In genomic region chr16:57892041-57892440, GRCh38 we compare ENCODE assay signal across 15 cellular contexts.
DNase-seq lines count a peak whose midpoint lies in the region; ATAC-seq and TF ChIP-seq lines count a peak whose summit lies in the region.
"Had no signal": no experiment of that assay in that cellular context is flagged by ENCODE, and none has a peak within 500 bp of the region (broad histone marks: within the 10 kb centered on the region; RNA-seq: fewer than 3 reads in every experiment).

No MANE protein-coding gene starts in this region.

- H3K36me3 Mint-ChIP-seq in stimulated activated memory B cell treated with anti-CD40 and anti-IgM and Interleukin-4, amounts not matched to agents 10 μg/mL and 1 μg/mL and 100 μg/mL, for 72 hours, result no peaks in the 10 kb centered on the region
- H3K36me3 Mint-ChIP-seq in activated T-helper 17 cell treated with anti-CD3 and anti-CD28 coated beads, Interleukin-2, amount 50 U/mL, for 72 hours (ENCODE audit: low read depth), result no peaks in the 10 kb centered on the region

- H3K4me1 Mint-ChIP-seq in stimulated activated memory B cell treated with anti-CD40 and anti-IgM and Interleukin-4, amounts not matched to agents 10 μg/mL and 1 μg/mL and 100 μg/mL, for 72 hours, result peaks cover 13% of the 10 kb centered on the region
- no peaks in the 10 kb centered on the region for H3K4me1 Mint-ChIP-seq in activated T-helper 17 cell treated with anti-CD3 and anti-CD28 coated beads, Interleukin-2, amount 50 U/mL, for 72 hours

- intact Hi-C loops in spleen (cut with DNase I; ENCODE audit: low total_unique reads), result no loop called here

- no peak overlapping the region for H3K27ac Mint-ChIP-seq in stimulated activated memory B cell treated with anti-CD40 and anti-IgM and Interleukin-4, amounts not matched to agents 10 μg/mL and 1 μg/mL and 100 μg/mL, for 72 hours
- no peak overlapping the region for H3K27ac Mint-ChIP-seq in activated T-helper 17 cell treated with anti-CD3 and anti-CD28 coated beads, Interleukin-2, amount 50 U/mL, for 72 hours
- H3K27ac Mint-ChIP-seq: memory B cell had no signal

- H3K4me3 ChIP-seq in fibroblast of the aortic adventitia (ENCODE audit: low read depth, low read length) (no peak overlapping the region), spleen (no peak overlapping the region)
- H3K4me3 ChIP-seq: prostate gland had no signal

- TF ChIP-seq POLR2A in spleen (IDR thresholded peaks at IDR 0.05), result no peak

- peaks cover 57% of the 10 kb centered on the region for H3K27me3 Mint-ChIP-seq in stimulated activated memory B cell treated with anti-CD40 and anti-IgM and Interleukin-4, amounts not matched to agents 10 μg/mL and 1 μg/mL and 100 μg/mL, for 72 hours
- H3K27me3 Mint-ChIP-seq in activated T-helper 17 cell treated with anti-CD3 and anti-CD28 coated beads, Interleukin-2, amount 50 U/mL, for 72 hours, result peaks cover 19% of the 10 kb centered on the region

- H3K36me3 ChIP-seq in spleen, result no peaks in the 10 kb centered on the region
- H3K36me3 ChIP-seq: prostate gland had no signal

- whole genome bisulfite sequencing in spleen, 5 donors, result 83 to 86% (median 83%) methylated on average over 8 of the region's 8 CpGs

- DNase-seq in H4 (ENCODE audit: low spot score) (peak; percentile 50), SKM-1 treated with dmso at 0.1 percent for 144 hours (lab: John Stamatoyannopoulos, UW; ENCODE audit: unreplicated experiment) (peak; percentile 52), fibroblast of the aortic adventitia (ENCODE audit: low read depth) (peak; percentile 74), spleen (no peak)
- no peak for DNase-seq in activated CD4-positive, alpha-beta T cell treated with anti-CD3 and anti-CD28 coated beads for 48 hours
- DNase-seq: activated CD8-positive, alpha-beta memory T cell treated with anti-CD3 and anti-CD28 coated beads for 24 hours; DMS 273 treated with DMSO at 0.1 percent for 48 hours; effector CD4-positive, alpha-beta T cell; H7; NCI-H1436 had no signal

- H3K27me3 ChIP-seq in spleen (replicated peaks in 1 of 7), result peaks cover 0 to 25% (median 0%) of the 10 kb centered on the region in 7 donors

- no peak overlapping the region for H3K4me3 Mint-ChIP-seq in stimulated activated memory B cell treated with anti-CD40 and anti-IgM and Interleukin-4, amounts not matched to agents 10 μg/mL and 1 μg/mL and 100 μg/mL, for 72 hours
- no peak overlapping the region for H3K4me3 Mint-ChIP-seq in activated T-helper 17 cell treated with anti-CD3 and anti-CD28 coated beads, Interleukin-2, amount 50 U/mL, for 72 hours
- H3K4me3 Mint-ChIP-seq: memory B cell had no signal

- TF ChIP-seq CTCF in fibroblast of the aortic adventitia (IDR thresholded peaks at IDR 0.05; ENCODE audit: insufficient read depth, low read length), result no peak
- TF ChIP-seq CTCF in spleen (IDR thresholded peaks at IDR 0.05 in 8 of 11, conservative IDR thresholded peaks at IDR 0.05 in 3 of 11), result no peak

- peak overlapping the region in 6 of 8 donors; percentile 64 to 93 (median 88) for H3K27ac ChIP-seq in spleen
- H3K27ac ChIP-seq: prostate gland had no signal

- H3K9me3 ChIP-seq in spleen, result no peaks in the 10 kb centered on the region
- H3K9me3 ChIP-seq: prostate gland had no signal

- ATAC-seq in GM19452 (IDR thresholded peaks at IDR 0.05; ENCODE audit: unreplicated experiment), result no peak
- ATAC-seq in stimulated activated memory B cell treated with anti-CD40 and anti-IgM and Interleukin-4, amounts not matched to agents 10 μg/mL and 1 μg/mL and 100 μg/mL, for 72 hours, result no peak
- no peak for ATAC-seq in activated T-helper 17 cell treated with anti-CD3 and anti-CD28 coated beads, Interleukin-2, amount 50 U/mL, for 72 hours (replicated peaks)

- peaks cover 5 to 69% (median 26%) of the 10 kb centered on the region in 6 donors for H3K4me1 ChIP-seq in spleen
- H3K4me1 ChIP-seq: prostate gland had no signal

- no peaks in the 10 kb centered on the region for H3K9me3 Mint-ChIP-seq in stimulated activated memory B cell treated with anti-CD40 and anti-IgM and Interleukin-4, amounts not matched to agents 10 μg/mL and 1 μg/mL and 100 μg/mL, for 72 hours
- no peaks in the 10 kb centered on the region for H3K9me3 Mint-ChIP-seq in activated T-helper 17 cell treated with anti-CD3 and anti-CD28 coated beads, Interleukin-2, amount 50 U/mL, for 72 hours

Comparison
In these comparisons a context has a peak if more than half of its experiments do, and no peak if none do; other contexts are left out.
1. DNase-seq: peak in H4 (single experiment), SKM-1 treated with dmso at 0.1 percent for 144 hours (single experiment) and fibroblast of the aortic adventitia (single experiment); none in spleen (single experiment) and activated CD4-positive, alpha-beta T cell treated with anti-CD3 and anti-CD28 coated beads for 48 hours (single experiment).